In the genomic region with DNA sequence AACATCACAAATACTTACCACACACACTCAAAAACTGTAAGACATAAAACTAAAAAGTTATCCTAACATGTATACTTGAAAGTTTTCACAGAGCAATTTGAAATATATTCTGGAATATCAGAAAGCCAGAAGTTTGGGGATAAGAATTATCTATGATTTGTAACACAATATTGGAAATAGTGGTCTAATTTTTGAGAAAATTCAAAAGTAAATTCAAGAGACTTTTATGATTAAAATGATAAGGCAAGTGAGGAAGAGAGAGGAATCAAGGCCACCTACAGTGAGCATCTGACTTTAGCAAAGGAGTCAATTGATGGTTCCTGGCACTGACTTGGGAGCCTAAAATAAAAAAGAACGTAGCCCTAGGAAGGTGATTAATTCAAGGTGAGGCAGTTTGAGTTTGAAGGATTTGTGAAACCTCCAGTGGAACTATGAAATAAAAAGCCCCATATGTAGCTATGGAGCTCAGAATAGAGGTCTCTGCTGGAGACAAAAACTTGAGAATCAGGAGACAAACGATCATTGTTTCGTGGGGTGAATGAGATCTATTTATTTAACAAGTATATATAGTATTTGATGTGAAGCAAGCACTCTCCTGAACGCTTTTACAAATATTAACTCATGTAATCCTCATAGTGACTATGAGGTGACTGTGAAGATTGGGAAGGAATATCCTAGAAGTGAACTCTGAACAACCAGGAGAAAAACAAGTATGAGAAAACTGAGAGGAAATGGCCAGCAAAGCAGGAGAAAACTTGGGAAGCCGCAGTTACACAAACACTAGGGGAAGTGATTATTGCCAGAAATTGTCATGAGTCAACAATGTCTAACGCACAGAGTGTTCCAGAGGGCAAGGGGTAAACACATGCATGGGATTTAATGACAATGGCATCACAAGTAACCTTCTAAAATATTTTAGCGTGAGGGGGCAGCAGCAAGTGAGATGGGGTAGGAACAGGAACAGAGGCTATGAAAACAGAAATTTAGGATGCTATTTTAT, we compare ENCODE assay signal across 8 cellular contexts. TPM values are rescaled to one million over a fixed set of nuclear protein-coding genes. Genes with fewer than 3 reads are reported as not detected.
A peak's percentile ranks its signal among the peaks of the same experiment; 100 is the strongest.
DNase-seq lines count a peak whose midpoint lies in the region; ATAC-seq and TF ChIP-seq lines count a peak whose summit lies in the region.
"Had no signal": no experiment of that assay in that cellular context is flagged by ENCODE, and none has a peak within 500 bp of the region (broad histone marks: within the 10 kb centered on the region; RNA-seq: fewer than 3 reads in every experiment).

No MANE protein-coding gene starts in this region.

- H3K36me3 ChIP-seq in MG63, result peaks cover 18% of the 10 kb centered on the region
- peaks cover 0 to 8% of the 10 kb centered on the region in 2 experiments for H3K36me3 ChIP-seq in mesenchymal stem cell (ENCODE audit: control insufficient read depth in 1 of 2, insufficient read depth in 2 of 2, low read depth in 1 of 2, low read length in 2 of 2)
- no peaks in the 10 kb centered on the region for H3K36me3 ChIP-seq in uterus
- no peaks in the 10 kb centered on the region for H3K36me3 ChIP-seq in PC-9 (ENCODE audit: low read depth)

- no peaks in the 10 kb centered on the region for H3K9me2 ChIP-seq in PC-9 (ENCODE audit: insufficient read depth)

- H3K27ac ChIP-seq in mesenchymal stem cell (ENCODE audit: low read length, poor library complexity, severe bottlenecking), result peak overlapping the region; percentile 90
- H3K27ac ChIP-seq in uterus, result peak overlapping the region; percentile 72 to 86
- H3K27ac ChIP-seq in PC-9, result no peak overlapping the region

- TF ChIP-seq POLR2A in uterus (IDR thresholded peaks at IDR 0.05), result no peak

- H4K91ac ChIP-seq in mesenchymal stem cell (ENCODE audit: low read length), result no peak overlapping the region

- H2BK120ac ChIP-seq in mesenchymal stem cell (ENCODE audit: low read depth, low read length), result no peak overlapping the region

- TF ChIP-seq CTCF in uterus (IDR thresholded peaks at IDR 0.05) (no peak), PC-9 (conservative IDR thresholded peaks at IDR 0.05) (no peak), GM13977 (IDR thresholded peaks at IDR 0.05; ENCODE audit: extremely low read depth, insufficient read depth, missing control alignments) (no peak)

- no peak overlapping the region for H3K14ac ChIP-seq in mesenchymal stem cell (ENCODE audit: low read length in 2 of 2)

- intact Hi-C loops in uterus (cut with DNase I; ENCODE audit: low total_unique reads), result no loop called here
- intact Hi-C loops in PC-9 (cut with micrococcal nuclease; ENCODE audit: unreplicated experiment), result loop anchor here (10.0 kb wide), 1 partner anchor 967 kb away; no protein-coding TSS in a partner anchor

- ATAC-seq in HG03520 (IDR thresholded peaks at IDR 0.05; ENCODE audit: unreplicated experiment), result no peak

- H3K79me1 ChIP-seq in mesenchymal stem cell (replicated peaks; ENCODE audit: low read length, poor library complexity, severe bottlenecking), result no peaks in the 10 kb centered on the region

- H3K4me1 ChIP-seq in mesenchymal stem cell (ENCODE audit: control insufficient read depth, insufficient read depth, low read depth, low read length) (peaks cover 5% of the 10 kb centered on the region), uterus (no peaks in the 10 kb centered on the region), PC-9 (replicated peaks; ENCODE audit: insufficient read depth) (no peaks in the 10 kb centered on the region)

- H3K9me3 ChIP-seq in MG63, result peaks cover 14% of the 10 kb centered on the region
- peaks cover 6% of the 10 kb centered on the region for H3K9me3 ChIP-seq in mesenchymal stem cell (ENCODE audit: control insufficient read depth, low read length)
- no peaks in the 10 kb centered on the region for H3K9me3 ChIP-seq in uterus
- H3K9me3 ChIP-seq in PC-9 (ENCODE audit: insufficient read depth, low read depth), result peaks cover 3% of the 10 kb centered on the region; the same call in 1 of the 2 replicates

- H3K79me2 ChIP-seq in PC-9 (ENCODE audit: low read depth), result no peaks in the 10 kb centered on the region

- H2BK15ac ChIP-seq in mesenchymal stem cell (ENCODE audit: low read depth, poor library complexity, severe bottlenecking), result no peak overlapping the region

- no peaks in the 10 kb centered on the region for H3F3A ChIP-seq in PC-9 (ENCODE audit: insufficient read depth, low read depth)

- 14% methylated on average over 4 of the region's 7 CpGs for WGBS in mesenchymal stem cell

- H2BK12ac ChIP-seq in mesenchymal stem cell (ENCODE audit: low read length in 2 of 2), result no peak overlapping the region

- no peak overlapping the region for H2BK5ac ChIP-seq in mesenchymal stem cell (ENCODE audit: low read depth, low read length, poor library complexity, severe bottlenecking)

- CTCF ChIA-PET in PC-9 (lab: Charles Lee), result no interaction called here

- DNase-seq in MG63 (peak; percentile 59), dermis blood vessel endothelial cell (peak; percentile 95), mesenchymal stem cell (peak; percentile 94), uterus (peak in 1 of 2 donors; percentile 35), PC-9 (no peak), GM13977 (ENCODE audit: low spot score) (no peak)
- DNase-seq: NCI-H1436 had no signal

- H3K18ac ChIP-seq in mesenchymal stem cell (ENCODE audit: low read depth in 1 of 2, low read length in 2 of 2), result peak overlapping the region in 1 of 2 experiments; percentile 4

- H3K4me2 ChIP-seq in mesenchymal stem cell (ENCODE audit: low read length, poor library complexity, severe bottlenecking), result peak overlapping the region; percentile 56
- H3K4me2 ChIP-seq in PC-9, result no peak overlapping the region

- no peaks in the 10 kb centered on the region for H4K20me1 ChIP-seq in PC-9 (ENCODE audit: insufficient read depth)

- H3K4ac ChIP-seq in mesenchymal stem cell (ENCODE audit: low read depth in 1 of 2, low read length in 2 of 2), result no peak overlapping the region

- peak overlapping the region; percentile 86 for H3K9ac ChIP-seq in mesenchymal stem cell (ENCODE audit: low read length)

- H3K4me3 ChIP-seq in MG63 (peak overlapping the region; percentile 11), mesenchymal stem cell (ENCODE audit: insufficient read depth in 1 of 2, low read depth in 1 of 2, low read length in 2 of 2) (peak overlapping the region in 1 of 2 experiments; percentile 27), uterus (no peak overlapping the region), PC-9 (no peak overlapping the region)

- no peaks in the 10 kb centered on the region for H3K27me3 ChIP-seq in MG63
- no peaks in the 10 kb centered on the region for H3K27me3 ChIP-seq in mesenchymal stem cell (ENCODE audit: control insufficient read depth in 1 of 2, insufficient read depth in 1 of 2, low read length in 2 of 2)
- H3K27me3 ChIP-seq in uterus, result no peaks in the 10 kb centered on the region
- no peaks in the 10 kb centered on the region for H3K27me3 ChIP-seq in PC-9 (ENCODE audit: insufficient read depth, low read depth)

- no peak overlapping the region for H3K23ac ChIP-seq in mesenchymal stem cell (ENCODE audit: low read length in 2 of 2)

- H4K8ac ChIP-seq in mesenchymal stem cell (ENCODE audit: low read length), result no peak overlapping the region

- in situ Hi-C loops in GM13977 (cut with MboI; ENCODE audit: low pct_unique_long_range_greater_than_20kb, low sequenced_read_pairs, unreplicated experiment), result no loop called here

- no TSS peak for BruUV-seq in PC-9 (replicated peaks; lab: Mats Ljungman, UMichigan)

- H2AFZ ChIP-seq in mesenchymal stem cell (ENCODE audit: low read depth, low read length) (no peak overlapping the region), PC-9 (no peak overlapping the region)

- POLR2A ChIA-PET in PC-9 (lab: Charles Lee; ENCODE audit: unreplicated experiment), result no interaction called here

- no peak overlapping the region for H2AK5ac ChIP-seq in mesenchymal stem cell (ENCODE audit: low read length, severe bottlenecking)

RNA-seq across cellular contexts. Expression of gene TFPI, which starts 12.8 kb away (rescaled TPM):
- total RNA-seq in MG63 (2014; rRNA removed; shearing (Covaris generic); ENCODE audit: low replicate concordance), result 12.0 and 15.0 TPM in 2 replicates
- 1,082 and 1,146 TPM in 2 replicates for total RNA-seq in dermis blood vessel endothelial cell
- 486 TPM for polyA plus RNA-seq in mesenchymal stem cell (2013, experiment 1 of 2)
- 510 TPM for polyA plus RNA-seq in mesenchymal stem cell (2013, experiment 2 of 2)
- 100 to 1,000 TPM in 1 of 4 donors, 10 to 100 TPM in 3; 88.5 to 135 (median 99.2) TPM for total RNA-seq in uterus
- 35.5 and 65.7 TPM in 2 replicates for total RNA-seq in PC-9 (2021)

Comparison
In these comparisons a context has a peak if more than half of its experiments do, and no peak if none do; other contexts are left out.
1. DNase-seq: peak in MG63 (single experiment), dermis blood vessel endothelial cell (single experiment) and mesenchymal stem cell (single experiment); none in PC-9 (0 of 2) and GM13977 (single experiment).